In the genomic region with DNA sequence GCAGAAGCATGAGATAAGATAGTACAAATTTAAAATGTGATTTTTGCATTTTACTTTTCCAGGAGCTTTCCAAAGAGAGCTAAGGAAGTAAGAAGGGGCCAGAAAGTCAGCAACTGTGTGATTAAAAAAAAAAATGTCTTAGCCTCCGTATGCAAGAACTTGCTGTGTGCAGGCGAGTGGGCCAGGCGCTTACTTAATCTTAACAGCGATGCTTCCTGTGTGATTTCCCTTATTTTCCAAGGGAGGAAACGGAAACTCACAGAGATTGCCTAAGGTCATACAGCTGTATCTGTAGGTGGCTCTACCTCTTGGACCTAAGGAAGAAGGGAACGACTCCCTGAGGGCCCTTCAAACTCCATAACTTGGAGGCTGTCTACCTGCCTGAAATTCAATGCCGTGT, we compare ENCODE assay signal across 16 cellular contexts.
"Had no signal": no experiment of that assay in that cellular context is flagged by ENCODE, and none has a peak within 500 bp of the region (broad histone marks: within the 10 kb centered on the region; RNA-seq: fewer than 3 reads in every experiment).

No MANE protein-coding gene starts in this region.

- H3K27ac ChIP-seq: breast epithelium, dorsolateral prefrontal cortex, esophagus squamous epithelium, uterus had no signal

- H3K36me3 ChIP-seq: breast epithelium, esophagus squamous epithelium, left lung, uterus had no signal

- DNase-seq: activated CD4-positive, alpha-beta T cell treated with anti-CD3 and anti-CD28 coated beads for 1 hour; activated CD8-positive, alpha-beta T cell treated with anti-CD3 and anti-CD28 coated beads, Interleukin-2, amount 10 ng/mL, durations not matched to agents 7 days and 5 days; activated naive CD4-positive, alpha-beta T cell; aorta; dorsolateral prefrontal cortex; esophagus squamous epithelium; foreskin fibroblast; head of caudate nucleus; left lung; posterior cingulate gyrus; T-helper 9 cell; uterus had no signal

- H3K4me1 ChIP-seq: breast epithelium had no signal

- ATAC-seq: activated CD8-positive, alpha-beta T cell treated with anti-CD3 and anti-CD28 coated beads, Interleukin-2, amount 10 ng/mL, durations not matched to agents 7 days and 5 days; left lung had no signal

- H3K9me3 Mint-ChIP-seq: activated T-helper 1 cell treated with anti-CD3 and anti-CD28 coated beads, Interleukin-12 subunit alpha, Interleukin-12 subunit beta, Interleukin-2, Interleukin-4 antibody, amounts not matched to agents 30 ng/mL and 10 ng/mL and 1 ng/mL, durations not matched to agents 14 hours and 24 hours and 36 hours; mesothelial cell of epicardium had no signal

- H3K4me3 Mint-ChIP-seq: activated CD8-positive, alpha-beta T cell treated with anti-CD3 and anti-CD28 coated beads, Interleukin-2, amount 10 ng/mL, durations not matched to agents 7 days and 5 days; activated T-helper 1 cell treated with anti-CD3 and anti-CD28 coated beads, Interleukin-12 subunit alpha, Interleukin-12 subunit beta, Interleukin-2, Interleukin-4 antibody, amounts not matched to agents 30 ng/mL and 10 ng/mL and 1 ng/mL, durations not matched to agents 14 hours and 24 hours and 36 hours; mesothelial cell of epicardium had no signal

- H3K4me2 ChIP-seq: smooth muscle cell had no signal

- H3K4me3 ChIP-seq: breast epithelium, dorsolateral prefrontal cortex, esophagus squamous epithelium, left lung, smooth muscle cell, uterus had no signal

- H3K27ac Mint-ChIP-seq: activated CD8-positive, alpha-beta T cell treated with anti-CD3 and anti-CD28 coated beads, Interleukin-2, amount 10 ng/mL, durations not matched to agents 7 days and 5 days; activated T-helper 1 cell treated with anti-CD3 and anti-CD28 coated beads, Interleukin-12 subunit alpha, Interleukin-12 subunit beta, Interleukin-2, Interleukin-4 antibody, amounts not matched to agents 30 ng/mL and 10 ng/mL and 1 ng/mL, durations not matched to agents 14 hours and 24 hours and 36 hours; mesothelial cell of epicardium had no signal
